ENCODE assay signal across 23 cellular contexts in genomic region chr9:1034271-1034670, GRCh38. TPM values are rescaled to one million over a fixed set of nuclear protein-coding genes. Genes with fewer than 3 reads are reported as not detected.
DNase-seq lines count a peak whose midpoint lies in the region; ATAC-seq, FAIRE-seq and TF ChIP-seq lines count a peak whose summit lies in the region.
"Had no signal": no experiment of that assay in that cellular context is flagged by ENCODE, and none has a peak within 500 bp of the region (broad histone marks: within the 10 kb centered on the region; RNA-seq: fewer than 3 reads in every experiment).

No MANE protein-coding gene starts in this region.

- TF ChIP-seq POLR2A in A549 (IDR thresholded peaks at IDR 0.05; ENCODE audit: low read length): no peak

- TF ChIP-seq EP300 in A549 (IDR thresholded peaks at IDR 0.05): no peak

- H3K4me3 ChIP-seq in A549: no peak overlapping the region
- H3K4me3 ChIP-seq: BLaER1 treated with 17β-estradiol and CSF1 and Interleukin-3, amounts not matched to agents 10 nM and 100 nM; GM23248 had no signal

- no peak overlapping the region for H3K4me2 ChIP-seq in A549
- H3K4me2 ChIP-seq: BLaER1 treated with 17β-estradiol and CSF1 and Interleukin-3, amounts not matched to agents 10 nM and 100 nM had no signal

- no peak for FAIRE-seq in A549 (lab: Jason Lieb, UNC)
- FAIRE-seq: GM12891, GM19239, H1 had no signal

- POLR2A ChIA-PET in A549 (lab: Yijun Ruan, JAX): no interaction called here

- no peaks in the 10 kb centered on the region for H3K4me1 ChIP-seq in A549
- H3K4me1 ChIP-seq: BE2C had no signal

- H3K27ac ChIP-seq in A549: no peak overlapping the region
- H3K27ac ChIP-seq: 22Rv1; BLaER1 treated with 17β-estradiol and CSF1 and Interleukin-3, amounts not matched to agents 10 nM and 100 nM; GM23248 had no signal

- H3K9me3 ChIP-seq in A549: no peaks in the 10 kb centered on the region
- H3K9me3 ChIP-seq: BE2C; BLaER1 treated with 17β-estradiol and CSF1 and Interleukin-3, amounts not matched to agents 10 nM and 100 nM had no signal

- TF ChIP-seq CTCF in A549 (IDR thresholded peaks at IDR 0.05): no peak

- WGBS in A549 (ENCODE audit: missing lambda C conversion rate): 3% methylated on average over 3 of the region's 3 CpGs

- DNase-seq in NCI-H748 (lab: John Stamatoyannopoulos, UW; ENCODE audit: unreplicated experiment) (peak; percentile 30), NCI-H748 treated with DMSO at 0.1 percent for 48 hours (lab: John Stamatoyannopoulos, UW) (no peak), A549 (ENCODE audit: low read depth in 1 of 2, low spot score in 1 of 2) (no peak), NCI-H1105 (lab: John Stamatoyannopoulos, UW) (peak; percentile 42), kidney glomerular epithelial cell (lab: John Stamatoyannopoulos, UW) (no peak), OCI-M2 (lab: John Stamatoyannopoulos, UW; ENCODE audit: unreplicated experiment) (no peak)
- DNase-seq: ACHN; AML-193; BE2C; CD4-positive, alpha-beta T cell; CD8-positive, alpha-beta memory T cell; DMS53; DMS79 treated with DMSO at 0.1 percent for 48 hours; GF-D8; GM23248; H7; HCEC 1CT had no signal

- TF ChIP-seq RAD21 in A549 (conservative IDR thresholded peaks at IDR 0.05 in 1 of 2, IDR thresholded peaks at IDR 0.05 in 1 of 2): no peak

- ATAC-seq in A549: no peak

- CTCF ChIA-PET in A549 (lab: Yijun Ruan, JAX): interaction anchor here (1.2 kb wide), 1 partner anchor 138 kb away, joined by 3 read pairs; no protein-coding TSS in a partner anchor

TF ChIP-seq in A549, 52 proteins besides CTCF, POLR2A, EP300 and RAD21:
- TF ChIP-seq RNF2 (IDR thresholded peaks at IDR 0.05; ENCODE audit: borderline replicate concordance, low read depth): peak; percentile 38; the same call in 1 of the 2 replicates
- no peak for TF ChIP-seq REST (IDR thresholded peaks at IDR 0.05)

RNA-seq across cellular contexts. Expression of gene DMRT2, which starts 15.9 kb away (rescaled TPM):
- polyA plus RNA-seq in A549 (2011; rRNA removed) (not detected in 2 replicates), A549 (2017; fragmentation: RNase III; extraction: RNeasy Plus Mini Kit Qiagen cat#74134 plus additional on column Dnase treatment) (0.06 TPM in 1 of 3 replicates, not detected in the others)
- 0.05 TPM in 2 replicates for polyA plus RNA-seq in A549 (2012; cell fraction: cytosol; rRNA removed)
- polyA plus RNA-seq in A549 (2012; cell fraction: nucleus; rRNA removed): 0.01 and 0.06 TPM in 2 replicates
- not detected in 2 replicates for polyA minus RNA-seq in A549 (2011; rRNA and poly(A)+ RNA removed)
- polyA plus RNA-seq: CD14-positive monocyte had no signal

RNA-seq across cellular contexts. Expression of gene DMRT3, which starts 57.8 kb away (rescaled TPM):
- polyA plus RNA-seq in A549 (2011; rRNA removed) (not detected in 2 replicates), A549 (2017; fragmentation: RNase III; extraction: RNeasy Plus Mini Kit Qiagen cat#74134 plus additional on column Dnase treatment) (not detected in 3 replicates)
- polyA plus RNA-seq in A549 (2012; cell fraction: cytosol; rRNA removed): not detected in 2 replicates
- not detected in 2 replicates for polyA plus RNA-seq in A549 (2012; cell fraction: nucleus; rRNA removed)
- polyA minus RNA-seq in A549 (2011; rRNA and poly(A)+ RNA removed): not detected in 2 replicates
- polyA plus RNA-seq: CD14-positive monocyte; CD8-positive, alpha-beta memory T cell; GM23248; H1 had no signal

Comparison
In these comparisons a context has a peak if more than half of its experiments do, and no peak if none do; other contexts are left out.
1. DNase-seq: peak in NCI-H748 (single experiment) and NCI-H1105 (single experiment); none in NCI-H748 treated with DMSO at 0.1 percent for 48 hours (single experiment), A549 (0 of 2), kidney glomerular epithelial cell (single experiment) and OCI-M2 (single experiment).